Comparison of ENCODE assay signal across 1 cellular context in the genomic region with DNA sequence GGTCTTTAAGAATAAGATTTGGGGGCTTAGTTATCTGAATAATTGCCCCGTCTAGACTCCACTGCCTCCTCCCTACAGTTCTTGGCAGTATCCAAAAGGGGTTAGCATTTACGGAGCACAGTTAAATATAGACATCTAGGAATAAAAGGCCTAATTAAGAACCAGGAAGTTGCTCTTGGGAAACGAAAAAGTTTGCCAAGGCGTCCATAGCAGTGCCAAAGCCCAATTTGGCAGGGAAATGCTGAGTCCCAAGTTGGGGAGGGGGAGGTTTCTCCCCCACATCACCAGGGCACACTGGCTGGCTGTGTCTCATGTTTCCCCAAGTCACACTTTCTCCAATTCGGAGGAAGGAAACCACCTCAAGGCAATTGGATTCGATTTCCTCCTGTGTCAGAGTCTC.
TF ChIP-seq lines count a peak whose summit lies in the region.

No MANE protein-coding gene starts in this region.

TF ChIP-seq in endothelial cell of umbilical vein, 7 proteins besides CTCF, POLR2A, EP300 and RAD21:
- TF ChIP-seq, protein P1, sequence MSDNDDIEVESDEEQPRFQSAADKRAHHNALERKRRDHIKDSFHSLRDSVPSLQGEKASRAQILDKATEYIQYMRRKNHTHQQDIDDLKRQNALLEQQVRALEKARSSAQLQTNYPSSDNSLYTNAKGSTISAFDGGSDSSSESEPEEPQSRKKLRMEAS (IDR thresholded peaks at IDR 0.05; ENCODE audit: insufficient read depth, insufficient read length): no peak
- TF ChIP-seq FOS (IDR thresholded peaks at IDR 0.05; ENCODE audit: borderline replicate concordance, insufficient read depth, low read length) (no peak), MYC (IDR thresholded peaks at IDR 0.05; ENCODE audit: low read depth, low read length) (no peak), EZH2 (IDR thresholded peaks at IDR 0.05; ENCODE audit: borderline replicate concordance, low read depth, low read length, severe bottlenecking) (no peak), POLR2AphosphoS5 (IDR thresholded peaks at IDR 0.05; ENCODE audit: insufficient read depth, low read depth, low read length) (no peak), GATA2 (IDR thresholded peaks at IDR 0.05; ENCODE audit: insufficient read depth, insufficient read length, low read depth, low read length) (no peak), JUN (IDR thresholded peaks at IDR 0.05; ENCODE audit: borderline replicate concordance, insufficient read depth, insufficient read length, low read depth) (no peak)
TF ChIP-seq in endothelial cell of umbilical vein: peak in this region for 0.
